In the genomic region with DNA sequence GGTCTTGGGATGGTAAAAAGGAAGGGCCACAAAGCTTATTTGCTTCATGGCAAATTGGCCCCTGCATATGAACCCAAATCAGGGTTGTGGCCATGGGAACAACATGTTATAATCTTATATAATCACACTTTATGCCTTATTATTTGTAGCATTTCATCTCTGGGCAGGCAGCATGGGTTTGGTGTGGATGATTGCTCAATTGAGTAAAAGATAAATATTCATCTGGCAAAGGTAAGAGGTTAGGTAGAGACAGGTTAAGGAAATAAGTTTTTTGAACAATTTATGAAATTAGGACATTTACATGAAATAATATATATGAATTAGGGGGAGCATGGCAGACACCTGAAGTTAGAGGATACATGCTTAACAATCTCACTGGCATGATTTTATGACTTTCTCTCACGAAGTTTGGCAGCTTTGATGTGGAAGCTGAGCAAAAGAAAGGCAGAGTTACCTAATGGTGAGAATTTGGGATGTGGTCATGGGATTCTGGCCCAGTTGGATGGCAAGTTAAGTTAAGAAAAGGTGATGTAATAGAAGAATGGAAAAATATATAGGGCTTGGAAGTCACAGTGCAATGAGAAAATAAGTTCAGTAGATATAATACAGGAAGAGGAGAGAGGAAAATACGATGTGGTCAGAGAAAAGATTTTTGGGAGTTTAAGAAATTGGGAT, we compare ENCODE assay signal across 18 cellular contexts.
DNase-seq lines count a peak whose midpoint lies in the region; ATAC-seq, FAIRE-seq and TF ChIP-seq lines count a peak whose summit lies in the region.
"Had no signal": no experiment of that assay in that cellular context is flagged by ENCODE, and none has a peak within 500 bp of the region (broad histone marks: within the 10 kb centered on the region; RNA-seq: fewer than 3 reads in every experiment).

No MANE protein-coding gene starts in this region.

- H3K27me3 ChIP-seq in MG63 (no peaks in the 10 kb centered on the region), esophagus squamous epithelium (no peaks in the 10 kb centered on the region), HepG2 (ENCODE audit: control insufficient read depth in 1 of 2, insufficient read depth in 2 of 2, low read length in 2 of 2) (no peaks in the 10 kb centered on the region; a peak in 1 of 5 replicates), foreskin keratinocyte (no peaks in the 10 kb centered on the region)
- H3K27me3 ChIP-seq: BLaER1 had no signal

- no peak for FAIRE-seq in HepG2 (lab: Jason Lieb, UNC)
- FAIRE-seq: G401.6, GM12892, H54 had no signal

- CTCF ChIA-PET in HepG2 (lab: Yijun Ruan, JAX; ENCODE audit: low intra/inter-chr PET ratio, low total read pairs), result no interaction called here
- CTCF ChIA-PET in OCI-LY7 (lab: Charles Lee; ENCODE audit: unreplicated experiment), result no interaction called here

- POLR2A ChIA-PET in HepG2 (lab: Yijun Ruan, JAX), result no interaction called here
- POLR2A ChIA-PET in OCI-LY7 (lab: Charles Lee), result no interaction called here

- TF ChIP-seq EP300 in HepG2 (IDR thresholded peaks at IDR 0.05; ENCODE audit: low read depth in 2 of 2, low read length in 2 of 2), result no peak
- no peak for TF ChIP-seq EP300 in HepG2 (CRISPR knock-in tag; IDR thresholded peaks at IDR 0.05; ENCODE audit: borderline replicate concordance)

- no peaks in the 10 kb centered on the region for H3K36me3 ChIP-seq in MG63
- no peaks in the 10 kb centered on the region for H3K36me3 ChIP-seq in esophagus squamous epithelium
- H3K36me3 ChIP-seq in HepG2 (replicated peaks in 1 of 2; ENCODE audit: control insufficient read depth in 1 of 2, insufficient read depth in 2 of 2, low read length in 2 of 2), result no peaks in the 10 kb centered on the region
- no peaks in the 10 kb centered on the region for H3K36me3 ChIP-seq in OCI-LY7 (ENCODE audit: insufficient read depth, low read length)
- H3K36me3 ChIP-seq: BLaER1, HAP-1 had no signal

- H3K9ac ChIP-seq in HepG2 (ENCODE audit: insufficient read depth, low read depth, low read length), result no peak overlapping the region
- H3K9ac ChIP-seq: BLaER1 had no signal

- H3K9me3 ChIP-seq in MG63 (no peaks in the 10 kb centered on the region), esophagus squamous epithelium (no peaks in the 10 kb centered on the region), HepG2 (ENCODE audit: low read length) (no peaks in the 10 kb centered on the region), OCI-LY7 (ENCODE audit: low read length) (no peaks in the 10 kb centered on the region)
- H3K9me3 ChIP-seq: BLaER1, Caco-2, HAP-1 had no signal

- no peak overlapping the region for H3K4me3 ChIP-seq in MG63
- no peak overlapping the region for H3K4me3 ChIP-seq in esophagus squamous epithelium
- H3K4me3 ChIP-seq in HepG2 (replicated peaks in 1 of 3; ENCODE audit: insufficient read depth in 1 of 3, low read depth in 2 of 3, low read length in 3 of 3), result no peak overlapping the region
- no peak overlapping the region for H3K4me3 ChIP-seq in OCI-LY7 (ENCODE audit: low read depth, low read length, poor library complexity, severe bottlenecking)
- H3K4me3 ChIP-seq: BLaER1, HAP-1 had no signal

- H2AFZ ChIP-seq in HepG2 (ENCODE audit: low read length) (no peak overlapping the region), OCI-LY7 (ENCODE audit: low read length) (no peak overlapping the region)

- ATAC-seq in HepG2, result no peak
- no peak for ATAC-seq in foreskin keratinocyte
- ATAC-seq: CD8-positive, alpha-beta T cell had no signal

- no peak for TF ChIP-seq RAD21 in HepG2 (CRISPR knock-in tag; IDR thresholded peaks at IDR 0.05)

- BruUV-seq in HepG2 (replicated peaks; lab: Mats Ljungman, UMichigan) (no TSS peak), OCI-LY7 (replicated peaks; lab: Mats Ljungman, UMichigan) (no TSS peak)

- H3K27ac ChIP-seq in esophagus squamous epithelium (peak overlapping the region in 3 of 4 donors; percentile 0 to 62 (median 52)), HepG2 (ENCODE audit: extremely low read length, insufficient read depth, low read length) (no peak overlapping the region), OCI-LY7 (ENCODE audit: low read depth, low read length, poor library complexity, severe bottlenecking) (no peak overlapping the region), foreskin keratinocyte (no peak overlapping the region)
- H3K27ac ChIP-seq: BLaER1, C4-2B had no signal

- DNase-seq in MG63 (peak; percentile 8), esophagus squamous epithelium (lab: John Stamatoyannopoulos, UW) (no peak), HepG2 (ENCODE audit: low spot score) (no peak), OCI-LY7 (ENCODE audit: low spot score) (no peak), foreskin keratinocyte (no peak), T1000 (lab: John Stamatoyannopoulos, UW) (no peak)
- DNase-seq: Caco-2; CD4-positive, CD25-positive, alpha-beta regulatory T cell; CD8-positive, alpha-beta T cell; DMS153; DND-41; GOT3 had no signal

- in situ Hi-C loops in HepG2 (cut with HindIII; ENCODE audit: extremely low pct_ligation_motif_present, low pct_unique_long_range_greater_than_20kb), result no loop called here

- H3K4me2 ChIP-seq in HepG2 (ENCODE audit: low read depth, low read length), result no peak overlapping the region
- no peak overlapping the region for H3K4me2 ChIP-seq in OCI-LY7 (ENCODE audit: low read length)
- H3K4me2 ChIP-seq: BLaER1 had no signal

- H3K79me2 ChIP-seq in HepG2 (ENCODE audit: insufficient read depth, low read length) (no peaks in the 10 kb centered on the region), OCI-LY7 (ENCODE audit: insufficient read depth, low read depth, low read length) (no peaks in the 10 kb centered on the region)

- WGBS in esophagus squamous epithelium, 2 donors, result 62 to 67% methylated on average over 2 of the region's 2 CpGs
- WGBS in HepG2 (ENCODE audit: low lambda C conversion rate), result 2% methylated on average over 2 of the region's 2 CpGs

- intact Hi-C loops in esophagus squamous epithelium (cut with DNase I) (no loop called here), HepG2 (cut with micrococcal nuclease; ENCODE audit: unreplicated experiment) (no loop called here), OCI-LY7 (cut with micrococcal nuclease; ENCODE audit: unreplicated experiment) (no loop called here)

- no peak for TF ChIP-seq CTCF in esophagus squamous epithelium (IDR thresholded peaks at IDR 0.05)
- TF ChIP-seq CTCF in HepG2 (CRISPR knock-in tag; IDR thresholded peaks at IDR 0.05), result no peak
- no peak for TF ChIP-seq CTCF in OCI-LY7 (conservative IDR thresholded peaks at IDR 0.05; ENCODE audit: low read length)
- no peak for TF ChIP-seq CTCF in foreskin keratinocyte (conservative IDR thresholded peaks at IDR 0.05)

- H3K9me2 ChIP-seq in OCI-LY7 (ENCODE audit: insufficient read depth, low read length), result no peaks in the 10 kb centered on the region

- no peak for TF ChIP-seq POLR2A in esophagus squamous epithelium (IDR thresholded peaks at IDR 0.05)
- TF ChIP-seq POLR2A in HepG2 (IDR thresholded peaks at IDR 0.05; ENCODE audit: insufficient read depth in 1 of 2, low read depth in 2 of 2, low read length in 2 of 2), result no peak

- H4K20me1 ChIP-seq in HepG2 (ENCODE audit: insufficient read depth, low read length) (no peaks in the 10 kb centered on the region), OCI-LY7 (ENCODE audit: insufficient read depth, low read length) (no peaks in the 10 kb centered on the region)
- H4K20me1 ChIP-seq: BLaER1 had no signal

- H3K4me1 ChIP-seq in esophagus squamous epithelium (peaks cover 6 to 80% (median 14%) of the 10 kb centered on the region in 3 donors), HepG2 (ENCODE audit: insufficient read depth, low read length) (no peaks in the 10 kb centered on the region), OCI-LY7 (ENCODE audit: insufficient read depth, low read length, poor library complexity, severe bottlenecking) (no peaks in the 10 kb centered on the region), foreskin keratinocyte (peaks cover 18% of the 10 kb centered on the region)
- H3K4me1 ChIP-seq: BLaER1, Caco-2 had no signal

TF ChIP-seq in HepG2, 621 proteins besides CTCF, POLR2A, EP300 and RAD21:
- TF ChIP-seq HOMEZ (CRISPR knock-in tag; IDR thresholded peaks at IDR 0.05; ENCODE audit: low read depth), result no peak
- peak; percentile 37; the same call in 1 of the 2 replicates for TF ChIP-seq ATF7 (IDR thresholded peaks at IDR 0.05)
- no peak for TF ChIP-seq ATF7 (CRISPR knock-in tag; IDR thresholded peaks at IDR 0.05)

Comparison
In these comparisons a context has a peak if more than half of its experiments do, and no peak if none do; other contexts are left out.
1. H3K27ac ChIP-seq: peak in esophagus squamous epithelium (3 of 4); none in HepG2 (single experiment), OCI-LY7 (single experiment) and foreskin keratinocyte (single experiment).